In genomic region chr7:11212080-11212711, GRCh38 we compare ENCODE assay signal across 8 cellular contexts.
DNase-seq lines count a peak whose midpoint lies in the region; ATAC-seq and TF ChIP-seq lines count a peak whose summit lies in the region.

No MANE protein-coding gene starts in this region.

- no peak overlapping the region for H3K4me3 Mint-ChIP-seq in activated naive CD8-positive, alpha-beta T cell treated with anti-CD3 and anti-CD28 coated beads, Interleukin-2, amount 10 ng/mL, durations not matched to agents 7 days and 5 days

- H3K36me3 ChIP-seq in GM06990 (ENCODE audit: control insufficient read depth, insufficient read depth, low read length) (no peaks in the 10 kb centered on the region), PC-9 (ENCODE audit: low read depth) (no peaks in the 10 kb centered on the region), heart right ventricle (no peaks in the 10 kb centered on the region)

- no peaks in the 10 kb centered on the region for H3K27me3 ChIP-seq in GM06990 (replicated peaks; ENCODE audit: control insufficient read depth, insufficient read depth, low read length)
- H3K27me3 ChIP-seq in PC-9 (ENCODE audit: insufficient read depth, low read depth), result no peaks in the 10 kb centered on the region
- H3K27me3 ChIP-seq in heart right ventricle, result no peaks in the 10 kb centered on the region

- CTCF ChIA-PET in PC-9 (lab: Charles Lee), result interaction anchor here (0.5 to 0.8 kb wide), 3 partner anchors 14 to 1542 kb away, joined by 3 to 5 read pairs (median 3); no protein-coding TSS in a partner anchor

- H3K9me3 ChIP-seq in PC-9 (ENCODE audit: insufficient read depth, low read depth), result no peaks in the 10 kb centered on the region
- H3K9me3 ChIP-seq in heart right ventricle, result no peaks in the 10 kb centered on the region

- DNase-seq in GM06990 (ENCODE audit: extremely low read depth, insufficient read length), result no peak
- peak; percentile 64 for DNase-seq in KBM-7
- peak; percentile 34 to 41 for DNase-seq in PC-9
- no peak for DNase-seq in activated naive CD8-positive, alpha-beta T cell treated with anti-CD3 and anti-CD28 coated beads, Interleukin-2, amount 10 ng/mL, durations not matched to agents 7 days and 5 days
- DNase-seq in heart right ventricle, result peak in 1 of 2 donors; percentile 49
- DNase-seq in retina, result peak; percentile 64
- DNase-seq in epidermal melanocyte (ENCODE audit: insufficient read length, low spot score), result no peak

- intact Hi-C loops in PC-9 (cut with micrococcal nuclease; ENCODE audit: unreplicated experiment) (no loop called here), heart right ventricle (cut with DNase I) (loop anchor here in 1 of 10 donors (5.0 kb wide), 1 partner anchor 270 kb away; a partner anchor contains a TSS)

- H3K4me2 ChIP-seq in PC-9, result no peak overlapping the region

- H3K4me1 ChIP-seq in PC-9 (replicated peaks; ENCODE audit: insufficient read depth) (no peaks in the 10 kb centered on the region), heart right ventricle (peaks cover 0 to 10% (median 0%) of the 10 kb centered on the region in 9 donors)

- ATAC-seq in GM21786 (IDR thresholded peaks at IDR 0.05; ENCODE audit: unreplicated experiment) (peak; percentile 89), heart right ventricle (peak in 6 of 8 donors; percentile 56 to 84 (median 69))
- peak; percentile 47 for ATAC-seq in activated naive CD8-positive, alpha-beta T cell treated with anti-CD3 and anti-CD28 coated beads, Interleukin-2, amount 10 ng/mL, durations not matched to agents 7 days and 5 days (ENCODE audit: low read depth)

- H3K27me3 Mint-ChIP-seq in activated naive CD8-positive, alpha-beta T cell treated with anti-CD3 and anti-CD28 coated beads, Interleukin-2, amount 10 ng/mL, durations not matched to agents 7 days and 5 days, result peaks cover 8% of the 10 kb centered on the region

- no TSS peak for BruUV-seq in PC-9 (replicated peaks; lab: Mats Ljungman, UMichigan)

- no peaks in the 10 kb centered on the region for H3K9me3 Mint-ChIP-seq in activated naive CD8-positive, alpha-beta T cell treated with anti-CD3 and anti-CD28 coated beads, Interleukin-2, amount 10 ng/mL, durations not matched to agents 7 days and 5 days

- H3K4me3 ChIP-seq in GM06990 (replicated peaks; ENCODE audit: low read depth, low read length), result no peak overlapping the region
- no peak overlapping the region for H3K4me3 ChIP-seq in PC-9
- no peak overlapping the region for H3K4me3 ChIP-seq in heart right ventricle

- no peak overlapping the region for H3K27ac ChIP-seq in PC-9
- no peak overlapping the region for H3K27ac ChIP-seq in heart right ventricle

- H3K27ac Mint-ChIP-seq in activated naive CD8-positive, alpha-beta T cell treated with anti-CD3 and anti-CD28 coated beads, Interleukin-2, amount 10 ng/mL, durations not matched to agents 7 days and 5 days, result no peak overlapping the region

- H4K20me1 ChIP-seq in PC-9 (ENCODE audit: insufficient read depth), result no peaks in the 10 kb centered on the region

- WGBS in heart right ventricle, 2 donors, result 42% methylated on average over 4 of the region's 4 CpGs

- in situ Hi-C loops in KBM-7 (cut with MboI; ENCODE audit: low pct_unique_long_range_greater_than_20kb, low sequenced_read_pairs), result no loop called here

- POLR2A ChIA-PET in PC-9 (lab: Charles Lee; ENCODE audit: unreplicated experiment), result no interaction called here
- POLR2A ChIA-PET in activated naive CD8-positive, alpha-beta T cell treated with anti-CD3 and anti-CD28 coated beads, Interleukin-2, amount 10 ng/mL, durations not matched to agents 7 days and 5 days (lab: Charles Lee), result no interaction called here

- no peaks in the 10 kb centered on the region for H3K79me2 ChIP-seq in PC-9 (ENCODE audit: low read depth)

- H3K9me2 ChIP-seq in PC-9 (ENCODE audit: insufficient read depth), result no peaks in the 10 kb centered on the region

- peak; percentile 84 for TF ChIP-seq CTCF in GM06990 (IDR thresholded peaks at IDR 0.05; ENCODE audit: insufficient read depth, low read length, poor library complexity, severe bottlenecking)
- peak; percentile 89 for TF ChIP-seq CTCF in PC-9 (conservative IDR thresholded peaks at IDR 0.05)
- peak; percentile 63 to 90 (median 85) for TF ChIP-seq CTCF in heart right ventricle (IDR thresholded peaks at IDR 0.05)

- H3F3A ChIP-seq in PC-9 (ENCODE audit: insufficient read depth, low read depth), result no peaks in the 10 kb centered on the region

- H3K4me1 Mint-ChIP-seq in activated naive CD8-positive, alpha-beta T cell treated with anti-CD3 and anti-CD28 coated beads, Interleukin-2, amount 10 ng/mL, durations not matched to agents 7 days and 5 days, result peaks cover 1% of the 10 kb centered on the region

- no peak overlapping the region for H2AFZ ChIP-seq in PC-9

- no peaks in the 10 kb centered on the region for H3K36me3 Mint-ChIP-seq in activated naive CD8-positive, alpha-beta T cell treated with anti-CD3 and anti-CD28 coated beads, Interleukin-2, amount 10 ng/mL, durations not matched to agents 7 days and 5 days

Comparison
In these comparisons a context has a peak if more than half of its experiments do, and no peak if none do; other contexts are left out.
1. DNase-seq: peak in KBM-7 (single experiment), PC-9 (2 of 2) and retina (single experiment); none in GM06990 (single experiment), activated naive CD8-positive, alpha-beta T cell treated with anti-CD3 and anti-CD28 coated beads, Interleukin-2, amount 10 ng/mL, durations not matched to agents 7 days and 5 days (single experiment) and epidermal melanocyte (single experiment).
2. Peak in every context shown above with its lines, with median percentiles within 50 percentile points of each other: CTCF ChIP-seq and ATAC-seq.